In genomic region chr11:76134239-76134638, GRCh38 we compare ENCODE assay signal across 8 cellular contexts.
"Had no signal": no experiment of that assay in that cellular context is flagged by ENCODE, and none has a peak within 500 bp of the region (broad histone marks: within the 10 kb centered on the region; RNA-seq: fewer than 3 reads in every experiment).

No MANE protein-coding gene starts in this region.

- H3K4me1 ChIP-seq: HAP-1 had no signal

- H3K4me1 Mint-ChIP-seq: GM23338, H9 had no signal

- H3K4me3 Mint-ChIP-seq: GM23338, H9, HFFc6 had no signal

- H3K27ac ChIP-seq: GM23248 had no signal

- H3K27ac Mint-ChIP-seq: GM23338, H9, HFFc6 had no signal

- DNase-seq: GM23248, GOT3, H7, H9, HCEC 1CT, HFFc6 had no signal

- H3K4me3 ChIP-seq: GM23248, GM23338, HAP-1 had no signal

- H3K36me3 ChIP-seq: HAP-1 had no signal

- H3K9ac ChIP-seq: GM23248 had no signal

- H3K9me3 Mint-ChIP-seq: GM23338, H9, HFFc6 had no signal

- H3K9me3 ChIP-seq: HAP-1 had no signal
